ENCODE assay signal across 12 cellular contexts in the genomic region with DNA sequence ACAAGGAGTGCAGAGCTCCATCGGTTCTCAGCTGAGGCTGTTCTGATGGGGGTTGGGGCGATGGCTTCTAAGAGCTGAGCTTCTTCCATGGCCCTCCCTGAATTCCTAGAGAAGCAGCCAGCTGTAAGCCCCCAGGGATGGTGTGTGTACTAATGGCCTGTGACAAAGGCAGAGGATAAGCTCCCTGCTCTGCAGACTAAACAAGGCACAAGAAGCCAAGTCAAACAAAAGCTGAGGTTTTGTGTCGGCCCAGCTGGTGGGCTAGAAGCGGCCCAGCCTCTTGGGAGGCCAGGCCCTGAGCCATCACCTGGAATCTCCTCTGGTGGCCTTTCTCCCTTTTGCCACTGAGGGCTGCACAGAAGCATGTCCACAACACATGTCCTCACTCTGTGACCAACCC.
"Had no signal": no experiment of that assay in that cellular context is flagged by ENCODE, and none has a peak within 500 bp of the region (broad histone marks: within the 10 kb centered on the region; RNA-seq: fewer than 3 reads in every experiment).

No MANE protein-coding gene starts in this region.

- FAIRE-seq: TTC549 had no signal

- H3K27ac ChIP-seq: psoas muscle, right lobe of liver, upper lobe of left lung had no signal

- DNase-seq: activated B cell treated with CpG ODN at 0.5 μM for 24 hours; activated CD4-positive, alpha-beta T cell treated with anti-CD3 and anti-CD28 coated beads for 48 hours; activated CD8-positive, alpha-beta T cell treated with anti-CD3 and anti-CD28 coated beads for 36 hours; activated effector memory CD4-positive, alpha-beta T cell treated with Interleukin-2 at 50 U/mL for 16 hours; activated naive CD4-positive, alpha-beta T cell treated with anti-CD3 and anti-CD28 coated beads, Interleukin-2, amount 50 U/mL, for 16 hours; activated T-cell treated with anti-CD3 and anti-CD28 coated beads, Interleukin-2, amount 50 U/mL, for 4 hours; foreskin fibroblast; hypothalamus; psoas muscle; right lobe of liver had no signal

- H3K4me1 ChIP-seq: psoas muscle, right lobe of liver, upper lobe of left lung had no signal

- ATAC-seq: activated CD8-positive, alpha-beta T cell treated with anti-CD3 and anti-CD28 coated beads for 36 hours; activated T-cell treated with anti-CD3 and anti-CD28 coated beads, Interleukin-2, amount 50 U/mL, for 4 hours; psoas muscle; right lobe of liver had no signal

- H3K27me3 ChIP-seq: right lobe of liver, upper lobe of left lung had no signal

- H3K4me3 ChIP-seq: psoas muscle, right lobe of liver, upper lobe of left lung had no signal

- H3K36me3 ChIP-seq: right lobe of liver, upper lobe of left lung had no signal
